In the genomic region with DNA sequence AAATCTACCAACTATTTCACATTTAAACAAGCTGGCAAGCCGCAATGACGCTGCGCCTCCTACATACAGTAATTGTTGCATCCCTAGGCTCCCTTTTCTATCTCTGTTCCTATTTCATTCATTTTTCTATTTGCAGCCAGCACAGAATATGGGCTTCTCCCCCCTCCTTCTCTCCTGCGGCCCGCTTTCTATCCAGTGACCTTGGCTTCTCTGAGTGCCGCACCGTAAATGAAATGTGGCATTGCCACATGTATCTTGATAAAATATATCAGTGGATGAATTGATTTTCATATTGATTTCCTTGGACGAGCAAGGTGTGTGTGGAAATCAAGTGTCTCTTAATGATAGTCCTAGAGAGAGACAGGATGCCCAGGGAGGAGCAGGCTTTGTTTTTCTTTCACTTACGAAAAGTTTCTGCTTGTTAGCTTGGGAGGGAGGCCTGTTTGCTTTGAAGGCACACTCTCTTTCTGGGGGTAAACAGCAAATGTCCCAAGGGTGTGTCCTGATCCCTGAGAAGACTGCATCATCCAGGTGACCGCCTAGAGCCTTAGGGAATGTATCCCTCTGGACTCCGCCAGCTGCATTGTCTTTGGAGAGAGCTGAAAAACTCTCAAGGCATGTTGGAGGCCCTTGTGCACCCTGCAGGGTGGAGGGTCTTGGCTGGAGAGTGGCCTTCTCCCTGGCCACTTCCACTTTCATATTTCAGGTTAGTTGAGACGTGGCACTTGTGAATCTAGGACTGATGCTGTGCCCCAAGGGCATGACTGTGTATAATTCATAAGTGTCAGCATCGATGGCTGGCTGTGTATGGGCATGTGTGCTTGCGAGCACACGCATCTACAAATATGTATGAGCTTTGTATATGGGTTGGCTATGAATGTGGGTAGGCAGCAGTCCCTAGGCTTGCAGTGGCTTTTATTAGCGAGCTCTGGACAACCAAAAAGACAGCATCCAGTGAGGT, we compare ENCODE assay signal across 14 cellular contexts.
A peak's percentile ranks its signal among the peaks of the same experiment; 100 is the strongest.
DNase-seq lines count a peak whose midpoint lies in the region; ATAC-seq and TF ChIP-seq lines count a peak whose summit lies in the region.
"Had no signal": no experiment of that assay in that cellular context is flagged by ENCODE, and none has a peak within 500 bp of the region (broad histone marks: within the 10 kb centered on the region; RNA-seq: fewer than 3 reads in every experiment).

No MANE protein-coding gene starts in this region.

- H3K4me3 ChIP-seq in epithelial cell of esophagus (ENCODE audit: low read length): no peak overlapping the region

- TF ChIP-seq CTCF in C4-2B (conservative IDR thresholded peaks at IDR 0.05): no peak
- TF ChIP-seq CTCF in epithelial cell of esophagus (IDR thresholded peaks at IDR 0.05; ENCODE audit: insufficient read depth, low read depth, low read length, missing control alignments): no peak

- DNase-seq in NCI-H2227 treated with DMSO at 0.1 percent for 48 hours (lab: John Stamatoyannopoulos, UW) (peak; percentile 50), epithelial cell of esophagus (ENCODE audit: low read depth) (peak; percentile 21), retina (peak; percentile 57), NCI-H524 (lab: John Stamatoyannopoulos, UW) (no peak), NCI-H446 treated with DMSO at 0.1 percent for 48 hours (lab: John Stamatoyannopoulos, UW) (no peak)
- no peak for DNase-seq in stimulated activated CD4-positive, alpha-beta T cell treated with anti-CD3 and anti-CD28 coated beads, Interleukin-12 subunit alpha, Interleukin-12 subunit beta, amount 100 ng/mL, for 4 hours
- DNase-seq: activated CD8-positive, alpha-beta memory T cell treated with anti-CD3 and anti-CD28 coated beads, Interleukin-2, amount 10 ng/mL, durations not matched to agents 7 days and 5 days; activated effector memory CD4-positive, alpha-beta T cell treated with anti-CD3 and anti-CD28 coated beads, Interleukin-2, amount 50 U/mL, for 16 hours; Caco-2; KG1; left colon; NCI-H1105 treated with DMSO at 0.1 percent for 48 hours had no signal

- peak overlapping the region; percentile 92 for H3K27ac ChIP-seq in C4-2B

- ATAC-seq in HG03565 (IDR thresholded peaks at IDR 0.05; ENCODE audit: unreplicated experiment): no peak
- ATAC-seq: activated CD8-positive, alpha-beta memory T cell treated with anti-CD3 and anti-CD28 coated beads, Interleukin-2, amount 10 ng/mL, durations not matched to agents 7 days and 5 days; left colon had no signal

Comparison
In these comparisons a context has a peak if more than half of its experiments do, and no peak if none do; other contexts are left out.
1. DNase-seq: peak in NCI-H2227 treated with DMSO at 0.1 percent for 48 hours (single experiment), epithelial cell of esophagus (single experiment) and retina (single experiment); none in NCI-H524 (0 of 2), NCI-H446 treated with DMSO at 0.1 percent for 48 hours (single experiment) and stimulated activated CD4-positive, alpha-beta T cell treated with anti-CD3 and anti-CD28 coated beads, Interleukin-12 subunit alpha, Interleukin-12 subunit beta, amount 100 ng/mL, for 4 hours (single experiment).